ENCODE assay signal across 9 cellular contexts in the genomic region with DNA sequence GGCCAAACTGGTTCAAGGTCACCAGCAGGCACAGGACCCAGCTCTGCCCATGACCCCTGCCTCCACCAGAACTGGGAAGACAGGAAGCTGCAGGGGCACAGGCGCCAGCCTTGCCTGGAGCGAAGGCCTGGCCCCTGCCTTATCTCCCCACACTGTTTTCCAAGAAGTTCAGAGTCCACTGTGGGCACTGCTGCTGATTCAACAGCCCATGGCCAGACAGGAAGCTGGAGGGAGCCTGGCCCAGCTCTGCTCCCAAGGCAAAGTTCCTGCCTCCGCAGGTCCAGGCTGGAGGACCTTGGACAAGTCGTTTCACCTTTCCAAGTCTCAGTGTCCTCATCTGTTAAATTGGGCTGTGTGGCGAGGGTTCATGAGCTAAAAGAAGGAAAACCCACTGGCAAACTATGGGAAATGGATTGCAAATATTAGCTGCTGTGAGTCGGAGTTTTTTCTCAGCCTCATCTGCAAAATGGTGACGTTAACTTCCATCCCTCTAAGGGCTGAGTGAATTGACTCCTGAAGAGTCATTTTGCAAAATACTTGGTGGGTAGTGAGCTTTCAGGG. TPM values are rescaled to one million over a fixed set of nuclear protein-coding genes. Genes with fewer than 3 reads are reported as not detected.
A peak's percentile ranks its signal among the peaks of the same experiment; 100 is the strongest.
DNase-seq lines count a peak whose midpoint lies in the region; ATAC-seq and TF ChIP-seq lines count a peak whose summit lies in the region.
"Had no signal": no experiment of that assay in that cellular context is flagged by ENCODE, and none has a peak within 500 bp of the region (broad histone marks: within the 10 kb centered on the region; RNA-seq: fewer than 3 reads in every experiment).

No MANE protein-coding gene starts in this region.

- no peaks in the 10 kb centered on the region for H3K9me3 Mint-ChIP-seq in activated T-cell treated with anti-CD3 and anti-CD28 coated beads, Interleukin-2, amount 50 U/mL, for 24 hours
- H3K9me3 Mint-ChIP-seq in type B pancreatic cell = no peaks in the 10 kb centered on the region

- H3K27ac ChIP-seq in brain microvascular endothelial cell (no peak overlapping the region), lower lobe of right lung (peak overlapping the region; percentile 71)

- peaks cover 23% of the 10 kb centered on the region for H3K4me1 Mint-ChIP-seq in activated T-cell treated with anti-CD3 and anti-CD28 coated beads, Interleukin-2, amount 50 U/mL, for 24 hours (ENCODE audit: low read depth)
- peaks cover 18% of the 10 kb centered on the region for H3K4me1 Mint-ChIP-seq in type B pancreatic cell (ENCODE audit: unreplicated experiment)

- H3K27me3 ChIP-seq in brain microvascular endothelial cell (replicated peaks) (no peaks in the 10 kb centered on the region), lower lobe of right lung (ENCODE audit: low read depth) (no peaks in the 10 kb centered on the region)

- no peak overlapping the region for H3K27ac Mint-ChIP-seq in activated T-cell treated with anti-CD3 and anti-CD28 coated beads, Interleukin-2, amount 50 U/mL, for 24 hours
- H3K27ac Mint-ChIP-seq in type B pancreatic cell = peak overlapping the region; percentile 54

- H3K27me3 Mint-ChIP-seq in activated T-cell treated with anti-CD3 and anti-CD28 coated beads, Interleukin-2, amount 50 U/mL, for 24 hours = no peaks in the 10 kb centered on the region
- H3K27me3 Mint-ChIP-seq in type B pancreatic cell = no peaks in the 10 kb centered on the region

- no peak for DNase-seq in activated T-cell treated with anti-CD3 and anti-CD28 coated beads, Interleukin-2, amount 50 U/mL, for 24 hours
- DNase-seq in activated T-cell treated with anti-CD3 and anti-CD28 coated beads, Interleukin-2, amount 50 U/mL, for 1 hour = no peak
- DNase-seq in brain microvascular endothelial cell (peak; percentile 12), lower lobe of right lung (no peak), type B pancreatic cell (ENCODE audit: extremely low spot score, unreplicated experiment) (no peak)
- DNase-seq in activated CD4-positive, CD25-positive, alpha-beta regulatory T cell treated with anti-CD3 and anti-CD28 coated beads, Interleukin-2, amount 50 U/mL, for 72 hours = no peak
- DNase-seq: MV-4-11 had no signal

- ATAC-seq in lower lobe of right lung (no peak), GM18909 (IDR thresholded peaks at IDR 0.05; ENCODE audit: poor library complexity, unreplicated experiment) (no peak), GM21529 (IDR thresholded peaks at IDR 0.05; ENCODE audit: unreplicated experiment) (no peak)

- intact Hi-C loops in lower lobe of right lung (cut with DNase I) = no loop called here

- no peaks in the 10 kb centered on the region for H3K9me3 ChIP-seq in lower lobe of right lung

- H3K4me3 ChIP-seq in brain microvascular endothelial cell (ENCODE audit: low read depth, low read length) (peak overlapping the region; percentile 82), lower lobe of right lung (peak overlapping the region; percentile 97)

- H3K4me3 Mint-ChIP-seq in activated T-cell treated with anti-CD3 and anti-CD28 coated beads, Interleukin-2, amount 50 U/mL, for 24 hours = peak overlapping the region; percentile 72
- peak overlapping the region; percentile 88 for H3K4me3 Mint-ChIP-seq in type B pancreatic cell

- H3K36me3 Mint-ChIP-seq in activated T-cell treated with anti-CD3 and anti-CD28 coated beads, Interleukin-2, amount 50 U/mL, for 24 hours (ENCODE audit: low read depth) = no peaks in the 10 kb centered on the region
- peaks cover 5% of the 10 kb centered on the region for H3K36me3 Mint-ChIP-seq in type B pancreatic cell

- peaks cover 28% of the 10 kb centered on the region for H3K4me1 ChIP-seq in lower lobe of right lung

- H3K36me3 ChIP-seq in brain microvascular endothelial cell (replicated peaks) = peaks cover 12% of the 10 kb centered on the region
- peaks cover 25% of the 10 kb centered on the region for H3K36me3 ChIP-seq in lower lobe of right lung

- in situ Hi-C loops in brain microvascular endothelial cell (cut with HindIII; ENCODE audit: low pct_ligation_motif_present, low sequenced_read_pairs) = no loop called here

- TF ChIP-seq CTCF in brain microvascular endothelial cell (IDR thresholded peaks at IDR 0.05; ENCODE audit: low read depth, low read length, missing control alignments) (no peak), lower lobe of right lung (IDR thresholded peaks at IDR 0.05) (no peak), type B pancreatic cell (conservative IDR thresholded peaks at IDR 0.05) (no peak)

RNA-seq across cellular contexts. Expression of gene PHETA1, which starts 1.2 kb away (rescaled TPM):
- total RNA-seq in lower lobe of right lung (20.5 TPM), type B pancreatic cell (ENCODE audit: low replicate concordance) (25.5 and 27.4 TPM in 2 replicates)

RNA-seq across cellular contexts. Expression of gene SH2B3, which starts 38.0 kb away (rescaled TPM):
- 49.5 TPM for total RNA-seq in lower lobe of right lung
- total RNA-seq in type B pancreatic cell (ENCODE audit: low replicate concordance) = 2.4 and 5.2 TPM in 2 replicates
